Comparison of ENCODE assay signal across 27 cellular contexts in genomic region chr9:119902611-119903010, GRCh38.
"Had no signal": no experiment of that assay in that cellular context is flagged by ENCODE, and none has a peak within 500 bp of the region (broad histone marks: within the 10 kb centered on the region; RNA-seq: fewer than 3 reads in every experiment).

No MANE protein-coding gene starts in this region.

- H3K36me3 ChIP-seq: breast epithelium, MG63 had no signal

- H3K4me3 ChIP-seq: breast epithelium, MG63, SK-N-MC had no signal

- H3K4me1 ChIP-seq: breast epithelium had no signal

- ATAC-seq: activated CD4-positive, CD25-positive, alpha-beta regulatory T cell treated with anti-CD3 and anti-CD28 coated beads, Interleukin-2, amount 50 U/mL, for 24 hours; activated CD8-positive, alpha-beta T cell treated with anti-CD3 and anti-CD28 coated beads for 36 hours; activated T-cell treated with anti-CD3 and anti-CD28 coated beads, Interleukin-2, amount 50 U/mL, for 72 hours; Panc1; Right ventricle myocardium inferior; T-cell had no signal

- DNase-seq: activated CD4-positive, alpha-beta T cell treated with anti-CD3 and anti-CD28 coated beads for 4 hours; activated CD8-positive, alpha-beta memory T cell treated with anti-CD3 and anti-CD28 coated beads, Interleukin-2, amount 50 U/mL, for 4 hours; activated CD8-positive, alpha-beta T cell treated with anti-CD3 and anti-CD28 coated beads for 36 hours; activated T-cell treated with anti-CD3 and anti-CD28 coated beads, Interleukin-2, amount 50 U/mL, for 72 hours; aorta; central memory CD4-positive, alpha-beta T cell; MG63; MV-4-11; NCI-H1092 treated with DMSO at 0.1 percent for 48 hours; NCI-H1417 treated with DMSO at 0.1 percent for 48 hours; NCI-H187; NCI-H2081; NCI-H2227 treated with DMSO at 0.1 percent for 48 hours; NCI-H446 treated with DMSO at 0.1 percent for 48 hours; NK-92 treated with Interleukin-12 subunit alpha and Interleukin-12 subunit beta, amount 100 ng/mL, for 24 hours; OCI-M1; RPMI8226; T-cell; T-helper 2 cell; T1000 had no signal

- H3K27ac ChIP-seq: breast epithelium, KMS-11, SK-N-MC, VCaP had no signal

- H3K27me3 ChIP-seq: breast epithelium, MG63 had no signal
